ENCODE assay signal across 10 cellular contexts in genomic region chr6:159878341-159878740, GRCh38. TPM values are rescaled to one million over a fixed set of nuclear protein-coding genes. Genes with fewer than 3 reads are reported as not detected.
"Had no signal": no experiment of that assay in that cellular context is flagged by ENCODE, and none has a peak within 500 bp of the region (broad histone marks: within the 10 kb centered on the region; RNA-seq: fewer than 3 reads in every experiment).

No MANE protein-coding gene starts in this region.

- H3K4me3 Mint-ChIP-seq: GM23338, H9, HFFc6 had no signal

- FAIRE-seq: H1, H54 had no signal

- H3K9me3 Mint-ChIP-seq: HFFc6 had no signal

- H3K27ac Mint-ChIP-seq: GM23338, H9, HFFc6 had no signal

- DNase-seq: GM23248, GOT3, H7, H9, HCEC 1CT, HFFc6 had no signal

RNA-seq across cellular contexts. Expression of gene MAS1, which starts 12.4 kb away (rescaled TPM):
- total RNA-seq: GM23248, H1, H4, H7, HFFc6 had no signal
